In the genomic region with DNA sequence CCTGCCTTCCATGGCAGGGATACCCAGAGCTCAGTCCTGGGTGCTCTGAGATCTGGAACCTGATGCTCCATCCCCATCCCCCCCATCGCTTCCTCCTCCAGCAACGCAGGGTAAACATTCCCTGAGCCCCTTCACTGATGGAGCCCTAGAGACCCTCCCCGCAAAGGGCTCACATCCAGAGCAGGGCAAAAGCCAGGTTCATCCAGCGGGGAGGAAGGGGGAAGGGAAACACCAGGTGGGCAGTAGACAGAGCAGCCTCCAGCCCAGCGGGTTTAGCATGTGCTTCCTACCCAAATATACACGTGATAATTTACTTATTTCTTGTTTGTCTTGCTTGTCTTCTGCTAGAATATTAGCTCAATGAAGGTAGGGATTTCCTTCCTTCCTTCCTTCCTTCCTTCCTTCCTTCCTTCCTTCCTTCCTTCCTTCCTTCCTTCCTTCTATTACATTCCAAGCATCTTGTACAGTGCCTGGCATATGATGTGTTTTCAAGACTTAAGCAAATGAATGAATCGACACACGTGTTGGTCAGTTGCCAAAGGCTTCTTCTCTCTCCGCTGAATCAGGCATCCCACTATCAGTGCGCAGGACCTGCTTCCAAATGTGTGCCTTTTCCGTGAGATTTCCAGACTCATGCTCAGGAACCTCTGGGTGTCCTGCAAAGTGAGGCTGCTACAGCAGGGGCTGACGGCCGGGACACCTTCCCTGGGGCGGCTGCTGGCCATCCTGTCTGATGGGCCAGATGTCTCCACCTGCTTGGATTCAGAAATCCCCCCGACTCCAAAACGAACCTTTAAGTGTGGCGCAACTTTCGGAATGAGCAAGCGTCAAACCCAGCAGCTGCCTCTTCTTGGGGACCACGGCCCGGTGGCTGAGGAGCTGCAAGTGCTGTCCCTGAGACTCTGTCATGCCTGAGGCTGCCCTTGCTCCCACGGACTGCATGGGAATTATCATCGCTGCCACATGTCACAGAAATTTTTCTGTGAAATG, we compare ENCODE assay signal across 1 cellular context.
TF ChIP-seq lines count a peak whose summit lies in the region.

No MANE protein-coding gene starts in this region.

TF ChIP-seq in GM23338, 12 proteins besides CTCF, POLR2A, EP300 and RAD21 (continued from another document):
- TF ChIP-seq, protein P1, sequence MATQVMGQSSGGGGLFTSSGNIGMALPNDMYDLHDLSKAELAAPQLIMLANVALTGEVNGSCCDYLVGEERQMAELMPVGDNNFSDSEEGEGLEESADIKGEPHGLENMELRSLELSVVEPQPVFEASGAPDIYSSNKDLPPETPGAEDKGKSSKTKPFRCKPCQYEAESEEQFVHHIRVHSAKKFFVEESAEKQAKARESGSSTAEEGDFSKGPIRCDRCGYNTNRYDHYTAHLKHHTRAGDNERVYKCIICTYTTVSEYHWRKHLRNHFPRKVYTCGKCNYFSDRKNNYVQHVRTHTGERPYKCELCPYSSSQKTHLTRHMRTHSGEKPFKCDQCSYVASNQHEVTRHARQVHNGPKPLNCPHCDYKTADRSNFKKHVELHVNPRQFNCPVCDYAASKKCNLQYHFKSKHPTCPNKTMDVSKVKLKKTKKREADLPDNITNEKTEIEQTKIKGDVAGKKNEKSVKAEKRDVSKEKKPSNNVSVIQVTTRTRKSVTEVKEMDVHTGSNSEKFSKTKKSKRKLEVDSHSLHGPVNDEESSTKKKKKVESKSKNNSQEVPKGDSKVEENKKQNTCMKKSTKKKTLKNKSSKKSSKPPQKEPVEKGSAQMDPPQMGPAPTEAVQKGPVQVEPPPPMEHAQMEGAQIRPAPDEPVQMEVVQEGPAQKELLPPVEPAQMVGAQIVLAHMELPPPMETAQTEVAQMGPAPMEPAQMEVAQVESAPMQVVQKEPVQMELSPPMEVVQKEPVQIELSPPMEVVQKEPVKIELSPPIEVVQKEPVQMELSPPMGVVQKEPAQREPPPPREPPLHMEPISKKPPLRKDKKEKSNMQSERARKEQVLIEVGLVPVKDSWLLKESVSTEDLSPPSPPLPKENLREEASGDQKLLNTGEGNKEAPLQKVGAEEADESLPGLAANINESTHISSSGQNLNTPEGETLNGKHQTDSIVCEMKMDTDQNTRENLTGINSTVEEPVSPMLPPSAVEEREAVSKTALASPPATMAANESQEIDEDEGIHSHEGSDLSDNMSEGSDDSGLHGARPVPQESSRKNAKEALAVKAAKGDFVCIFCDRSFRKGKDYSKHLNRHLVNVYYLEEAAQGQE (IDR thresholded peaks at IDR 0.05; ENCODE audit: unreplicated experiment): no peak
- TF ChIP-seq NANOG (IDR thresholded peaks at IDR 0.05; ENCODE audit: borderline replicate concordance) (no peak), EZH2 (IDR thresholded peaks at IDR 0.05; ENCODE audit: low read depth, unreplicated experiment) (no peak)
TF ChIP-seq in GM23338: peak in this region for 0.
